11 cellular contexts compared by ENCODE assay signal in the genomic region with DNA sequence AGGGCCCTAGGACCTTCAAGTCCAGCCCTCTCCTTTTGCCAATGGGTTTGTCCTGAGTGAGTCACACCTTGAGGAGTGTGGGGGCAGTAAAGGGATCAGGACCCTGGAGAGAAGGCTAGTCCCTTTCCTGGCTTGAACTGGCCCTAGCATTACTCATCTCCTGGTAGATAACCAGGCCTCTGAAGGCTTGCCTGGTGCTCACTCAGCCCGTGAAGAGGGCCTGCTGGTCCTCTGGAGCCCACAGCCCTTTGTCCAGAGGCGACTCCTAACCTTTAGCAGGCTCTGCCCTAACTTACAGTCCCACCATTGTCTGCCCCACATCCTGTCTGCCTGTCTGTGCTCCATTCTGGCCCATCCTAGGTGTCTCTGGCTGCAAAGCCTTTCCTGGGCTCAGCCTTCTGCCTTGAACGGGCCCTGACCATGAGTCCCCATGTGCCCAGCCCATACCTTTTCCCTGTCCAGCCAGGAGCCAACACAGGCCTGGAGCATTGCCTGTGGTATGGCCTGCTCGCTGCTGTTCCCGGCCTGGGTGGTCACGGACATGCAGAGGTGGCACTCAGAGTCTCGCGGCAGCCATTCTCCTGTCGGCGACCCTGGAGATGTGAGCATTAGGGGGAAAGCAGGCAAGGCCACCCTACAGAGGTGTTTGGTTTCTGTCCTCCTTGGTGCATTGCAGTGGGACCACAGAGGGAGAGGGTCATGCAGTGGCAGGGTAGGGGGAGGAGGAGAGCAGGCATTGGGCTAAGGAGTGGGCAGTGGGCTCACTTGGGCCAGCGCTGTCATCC. TPM values are rescaled to one million over a fixed set of nuclear protein-coding genes. Genes with fewer than 3 reads are reported as not detected.
A peak's percentile ranks its signal among the peaks of the same experiment; 100 is the strongest.
DNase-seq lines count a peak whose midpoint lies in the region; ATAC-seq and TF ChIP-seq lines count a peak whose summit lies in the region.
"Had no signal": no experiment of that assay in that cellular context is flagged by ENCODE, and none has a peak within 500 bp of the region (broad histone marks: within the 10 kb centered on the region; RNA-seq: fewer than 3 reads in every experiment).

No MANE protein-coding gene starts in this region.

- no peaks in the 10 kb centered on the region for H3K9me3 ChIP-seq in esophagus squamous epithelium

- no peak for TF ChIP-seq POLR2A in esophagus squamous epithelium (IDR thresholded peaks at IDR 0.05)

- H3K4me3 Mint-ChIP-seq in GM23338 (no peak overlapping the region), CD14-positive monocyte (no peak overlapping the region)
- no peak overlapping the region for H3K4me3 Mint-ChIP-seq in activated CD4-positive, alpha-beta T cell treated with anti-CD3 and anti-CD28 coated beads, Interleukin-2, amount 10 ng/mL, durations not matched to agents 7 days and 5 days
- H3K4me3 Mint-ChIP-seq: memory B cell had no signal

- H3K9me2 ChIP-seq in GM23338 (ENCODE audit: insufficient read depth) = no peaks in the 10 kb centered on the region

- H3K9ac ChIP-seq in rectal smooth muscle tissue (ENCODE audit: low read length) = no peak overlapping the region

- no peaks in the 10 kb centered on the region for H3K27me3 ChIP-seq in GM23338 (ENCODE audit: insufficient read depth)
- no peaks in the 10 kb centered on the region for H3K27me3 ChIP-seq in rectal smooth muscle tissue (ENCODE audit: control insufficient read depth, insufficient read depth, low read length)
- H3K27me3 ChIP-seq in esophagus squamous epithelium = no peaks in the 10 kb centered on the region
- H3K27me3 ChIP-seq: cardiac muscle cell had no signal

- H3K4me3 ChIP-seq in GM23338 = no peak overlapping the region
- no peak overlapping the region for H3K4me3 ChIP-seq in rectal smooth muscle tissue (ENCODE audit: low read length)
- H3K4me3 ChIP-seq in esophagus squamous epithelium = no peak overlapping the region
- H3K4me3 ChIP-seq: cardiac muscle cell had no signal

- H3K9me3 Mint-ChIP-seq in GM23338 = no peaks in the 10 kb centered on the region
- no peaks in the 10 kb centered on the region for H3K9me3 Mint-ChIP-seq in activated CD4-positive, alpha-beta T cell treated with anti-CD3 and anti-CD28 coated beads, Interleukin-2, amount 10 ng/mL, durations not matched to agents 7 days and 5 days
- H3K9me3 Mint-ChIP-seq in CD14-positive monocyte = peaks cover 0 to 3% (median 0%) of the 10 kb centered on the region in 7 donors
- H3K9me3 Mint-ChIP-seq: memory B cell had no signal

- H2AFZ ChIP-seq in GM23338 = no peak overlapping the region

- POLR2A ChIA-PET in activated CD4-positive, alpha-beta T cell treated with anti-CD3 and anti-CD28 coated beads, Interleukin-2, amount 10 ng/mL, durations not matched to agents 7 days and 5 days (lab: Charles Lee) = no interaction called here

- no peaks in the 10 kb centered on the region for H4K20me1 ChIP-seq in GM23338 (replicated peaks; ENCODE audit: insufficient read depth)

- H3K4me2 ChIP-seq in GM23338 = no peak overlapping the region

- H3K36me3 Mint-ChIP-seq in GM23338 (ENCODE audit: low read depth) (peaks cover 7% of the 10 kb centered on the region; the same call in 1 of the 3 replicates), CD14-positive monocyte (peaks cover 12 to 24% of the 10 kb centered on the region in 2 donors)
- peaks cover 1% of the 10 kb centered on the region for H3K36me3 Mint-ChIP-seq in activated CD4-positive, alpha-beta T cell treated with anti-CD3 and anti-CD28 coated beads, Interleukin-2, amount 10 ng/mL, durations not matched to agents 7 days and 5 days (ENCODE audit: low read depth)
- H3K36me3 Mint-ChIP-seq: memory B cell had no signal

- H3K27me3 Mint-ChIP-seq in GM23338 (ENCODE audit: insufficient read depth, low read depth, poor library complexity) (peaks cover 12% of the 10 kb centered on the region), CD14-positive monocyte (ENCODE audit: low read depth in 3 of 3) (no peaks in the 10 kb centered on the region)
- H3K27me3 Mint-ChIP-seq in activated CD4-positive, alpha-beta T cell treated with anti-CD3 and anti-CD28 coated beads, Interleukin-2, amount 10 ng/mL, durations not matched to agents 7 days and 5 days = no peaks in the 10 kb centered on the region

- H3K4me1 ChIP-seq in GM23338 (ENCODE audit: insufficient read depth) (no peaks in the 10 kb centered on the region), rectal smooth muscle tissue (ENCODE audit: control insufficient read depth, insufficient read depth, low read length) (no peaks in the 10 kb centered on the region), esophagus squamous epithelium (peaks cover 0 to 27% (median 0%) of the 10 kb centered on the region in 3 donors)

- H3K36me3 ChIP-seq in GM23338 (ENCODE audit: insufficient read depth) = no peaks in the 10 kb centered on the region
- H3K36me3 ChIP-seq in rectal smooth muscle tissue (ENCODE audit: control insufficient read depth, insufficient read depth, low read length) = no peaks in the 10 kb centered on the region
- peaks cover 0 to 17% (median 0%) of the 10 kb centered on the region in 3 donors for H3K36me3 ChIP-seq in esophagus squamous epithelium
- H3K36me3 ChIP-seq: cardiac muscle cell had no signal

- WGBS in esophagus squamous epithelium, 2 donors = 67 to 68% methylated on average over 3 to 4 of the region's 11 CpGs

- H3K27ac Mint-ChIP-seq in GM23338 (peak overlapping the region; percentile 28; the same call in 1 of the 2 replicates), CD14-positive monocyte (no peak overlapping the region)
- no peak overlapping the region for H3K27ac Mint-ChIP-seq in activated CD4-positive, alpha-beta T cell treated with anti-CD3 and anti-CD28 coated beads, Interleukin-2, amount 10 ng/mL, durations not matched to agents 7 days and 5 days
- H3K27ac Mint-ChIP-seq: memory B cell had no signal

- H3K27ac ChIP-seq in GM23338 (ENCODE audit: low read depth) = no peak overlapping the region
- H3K27ac ChIP-seq in rectal smooth muscle tissue (ENCODE audit: low read depth, low read length) = peak overlapping the region; percentile 8
- H3K27ac ChIP-seq in esophagus squamous epithelium = peak overlapping the region in 1 of 4 donors; percentile 60
- H3K27ac ChIP-seq: cardiac muscle cell had no signal

- no peaks in the 10 kb centered on the region for H3K79me2 ChIP-seq in GM23338 (replicated peaks; ENCODE audit: insufficient read depth)

- CTCF ChIA-PET in activated CD4-positive, alpha-beta T cell treated with anti-CD3 and anti-CD28 coated beads, Interleukin-2, amount 10 ng/mL, durations not matched to agents 7 days and 5 days (lab: Charles Lee) = interaction anchor here (0.7 to 1.9 kb wide), 3 partner anchors 10 to 66 kb away, joined by 4 to 8 read pairs (median 6); no protein-coding TSS in a partner anchor

- intact Hi-C loops in Right ventricle myocardium inferior (cut with DNase I) = loop anchor here (5.0 kb wide), 1 partner anchor 44 kb away; no protein-coding TSS in a partner anchor
- intact Hi-C loops in CD14-positive monocyte (cut with micrococcal nuclease) = no loop called here
- intact Hi-C loops in esophagus squamous epithelium (cut with DNase I) = no loop called here

- TF ChIP-seq CTCF in GM23338 (conservative IDR thresholded peaks at IDR 0.05; ENCODE audit: low read depth in 2 of 2) = no peak
- TF ChIP-seq CTCF in CD14-positive monocyte (IDR thresholded peaks at IDR 0.05) = no peak
- TF ChIP-seq CTCF in esophagus squamous epithelium (IDR thresholded peaks at IDR 0.05) = no peak

- peak; percentile 45 for ATAC-seq in GM23338
- ATAC-seq in Right ventricle myocardium inferior = peak; percentile 42

- H3K4me1 Mint-ChIP-seq in GM23338 (no peaks in the 10 kb centered on the region), CD14-positive monocyte (peaks cover 25% of the 10 kb centered on the region)
- no peaks in the 10 kb centered on the region for H3K4me1 Mint-ChIP-seq in activated CD4-positive, alpha-beta T cell treated with anti-CD3 and anti-CD28 coated beads, Interleukin-2, amount 10 ng/mL, durations not matched to agents 7 days and 5 days

- DNase-seq in GM23338 (ENCODE audit: low spot score) = no peak
- DNase-seq in T1000 (lab: John Stamatoyannopoulos, UW) = peak; percentile 54
- no peak for DNase-seq in Right ventricle myocardium inferior (ENCODE audit: missing footprints)
- DNase-seq in activated CD4-positive, alpha-beta T cell treated with anti-CD3 and anti-CD28 coated beads, Interleukin-2, amount 10 ng/mL, durations not matched to agents 7 days and 5 days = no peak
- DNase-seq in CD14-positive monocyte (ENCODE audit: low spot score) = no peak
- no peak for DNase-seq in stimulated activated CD4-positive, alpha-beta T cell treated with anti-CD3 and anti-CD28 coated beads, Interleukin-4, amount 100 ng/mL, for 24 hours
- DNase-seq in esophagus squamous epithelium (lab: John Stamatoyannopoulos, UW) = no peak
- DNase-seq: NCI-H748 treated with DMSO at 0.1 percent for 48 hours had no signal

- H3F3A ChIP-seq in GM23338 (replicated peaks; ENCODE audit: low read depth) = no peaks in the 10 kb centered on the region

RNA-seq across cellular contexts. Expression of gene SFTPB, which starts 4.9 kb away (rescaled TPM):
- total RNA-seq in GM23338 (2014; rRNA removed; shearing (Covaris generic)) = not detected in 2 replicates
- polyA plus RNA-seq in GM23338 (2016; fragmentation: Nextera tagmentation; extraction: Ambion mirVana) = 0.06 TPM in 1 of 2 replicates, not detected in the other
- total RNA-seq in Right ventricle myocardium inferior = 0.19 TPM
- not detected for total RNA-seq in activated CD4-positive, alpha-beta T cell treated with anti-CD3 and anti-CD28 coated beads, Interleukin-2, amount 10 ng/mL, durations not matched to agents 7 days and 5 days
- polyA plus RNA-seq in CD14-positive monocyte = under 1 TPM in 1 of 2 donors, not detected in 1; 0.18 TPM
- not detected for total RNA-seq in esophagus squamous epithelium
- total RNA-seq: cardiac muscle cell had no signal
- polyA plus RNA-seq: cardiac muscle cell had no signal

RNA-seq across cellular contexts. Expression of gene GNLY, which starts 31.1 kb away (rescaled TPM):
- total RNA-seq in GM23338 (2014; rRNA removed; shearing (Covaris generic)) = not detected in 2 replicates
- polyA plus RNA-seq in GM23338 (2016; fragmentation: Nextera tagmentation; extraction: Ambion mirVana) = not detected in 2 replicates
- total RNA-seq in Right ventricle myocardium inferior = 3.4 TPM
- total RNA-seq in activated CD4-positive, alpha-beta T cell treated with anti-CD3 and anti-CD28 coated beads, Interleukin-2, amount 10 ng/mL, durations not matched to agents 7 days and 5 days = 10 to 100 TPM; 72.9 to 75.5 TPM
- polyA plus RNA-seq in CD14-positive monocyte = 10 to 100 TPM; 11.1 to 13.2 TPM
- 1 to 10 TPM in 3 of 4 donors, under 1 TPM in 1; 0.76 to 6.1 (median 2.1) TPM for total RNA-seq in esophagus squamous epithelium
- total RNA-seq: cardiac muscle cell had no signal
- polyA plus RNA-seq: cardiac muscle cell had no signal

RNA-seq across cellular contexts. Expression of gene USP39, which starts 47.1 kb away (rescaled TPM):
- 103 and 111 TPM in 2 replicates for total RNA-seq in GM23338 (2014; rRNA removed; shearing (Covaris generic))
- polyA plus RNA-seq in GM23338 (2016; fragmentation: Nextera tagmentation; extraction: Ambion mirVana) = 60.8 and 63.3 TPM in 2 replicates
- total RNA-seq in Right ventricle myocardium inferior = 30.8 TPM
- total RNA-seq in activated CD4-positive, alpha-beta T cell treated with anti-CD3 and anti-CD28 coated beads, Interleukin-2, amount 10 ng/mL, durations not matched to agents 7 days and 5 days = 10 to 100 TPM; 71.9 to 77.0 TPM
- polyA plus RNA-seq in CD14-positive monocyte = 10 to 100 TPM; 48.0 to 48.3 TPM
- total RNA-seq in esophagus squamous epithelium = 10 to 100 TPM; 37.0 to 53.6 (median 40.7) TPM

RNA-seq across cellular contexts. Expression of gene C2orf68, which starts 51.2 kb away (rescaled TPM):
- 26.8 and 32.4 TPM in 2 replicates for total RNA-seq in GM23338 (2014; rRNA removed; shearing (Covaris generic))
- polyA plus RNA-seq in GM23338 (2016; fragmentation: Nextera tagmentation; extraction: Ambion mirVana) (76.4 and 81.2 TPM in 2 replicates), CD14-positive monocyte (10 to 100 TPM; 24.2 to 30.7 TPM)
- total RNA-seq in Right ventricle myocardium inferior (26.4 TPM), esophagus squamous epithelium (10 to 100 TPM in 3 of 4 donors, 1 to 10 TPM in 1; 9.4 to 17.1 (median 14.7) TPM)
- total RNA-seq in activated CD4-positive, alpha-beta T cell treated with anti-CD3 and anti-CD28 coated beads, Interleukin-2, amount 10 ng/mL, durations not matched to agents 7 days and 5 days = 10 to 100 TPM; 46.1 to 55.3 TPM

Comparison
In these comparisons a context has a peak if more than half of its experiments do, and no peak if none do; other contexts are left out.
1. RNA of gene GNLY, which starts 31.1 kb away (total RNA-seq): 72.9 to 75.5 TPM in activated CD4-positive, alpha-beta T cell treated with anti-CD3 and anti-CD28 coated beads, Interleukin-2, amount 10 ng/mL, durations not matched to agents 7 days and 5 days; 3.4 TPM in Right ventricle myocardium inferior (single experiment), 0.76 to 6.1 TPM in esophagus squamous epithelium and not detected in GM23338; every median in the first group is over 10 times any median in the second.